19 cellular contexts compared by ENCODE assay signal in the genomic region with DNA sequence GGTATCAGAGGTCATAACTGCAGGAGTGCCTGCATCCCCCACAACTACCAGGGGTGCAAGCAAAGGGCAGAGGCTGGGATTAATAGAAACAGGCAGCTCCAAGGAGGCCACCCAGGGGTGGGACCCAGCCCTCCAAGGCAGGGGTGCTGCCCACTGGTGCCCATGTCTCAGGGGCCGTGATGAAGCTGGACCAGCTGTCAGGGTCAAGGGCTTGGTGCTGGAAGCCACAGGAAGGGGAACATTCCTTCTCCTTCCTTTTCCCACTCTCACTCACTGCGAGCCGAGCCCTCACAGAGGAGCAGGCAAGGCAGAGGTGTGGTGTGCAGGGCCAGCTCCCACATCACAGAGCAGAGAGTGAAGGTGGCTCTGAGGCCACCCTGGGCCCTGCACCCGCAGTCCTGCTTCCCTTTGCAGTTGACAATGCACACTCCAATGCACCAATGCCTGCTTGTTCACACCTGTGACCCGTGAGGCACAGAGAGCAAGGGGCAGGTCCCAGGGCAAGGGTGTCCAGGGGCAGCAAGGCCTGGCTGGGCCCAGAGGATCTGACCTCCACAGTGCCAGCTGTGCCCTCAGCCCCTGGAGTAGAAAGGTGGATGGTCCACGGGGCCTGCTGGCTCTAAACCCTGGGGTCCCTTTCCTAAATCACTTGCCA. TPM values are rescaled to one million over a fixed set of nuclear protein-coding genes. Genes with fewer than 3 reads are reported as not detected.
DNase-seq lines count a peak whose midpoint lies in the region; ATAC-seq, FAIRE-seq and TF ChIP-seq lines count a peak whose summit lies in the region.
"Had no signal": no experiment of that assay in that cellular context is flagged by ENCODE, and none has a peak within 500 bp of the region (broad histone marks: within the 10 kb centered on the region; RNA-seq: fewer than 3 reads in every experiment).

No MANE protein-coding gene starts in this region.

- ATAC-seq in Right ventricle myocardium inferior (no peak), Right ventricle myocardium superior (ENCODE audit: poor library complexity) (no peak), right lobe of liver (no peak), HepG2 (no peak)
- ATAC-seq in activated CD4-positive, CD25-positive, alpha-beta regulatory T cell treated with anti-CD3 and anti-CD28 coated beads, Interleukin-2, amount 50 U/mL, for 24 hours: no peak
- ATAC-seq: GM12878, GM23338 had no signal

- FAIRE-seq in HepG2 (lab: Jason Lieb, UNC): no peak
- no peak for FAIRE-seq in kidney (lab: Jason Lieb, UNC)
- FAIRE-seq: GM12878, GM18507 had no signal

- no peak for TF ChIP-seq RAD21 in HepG2 (CRISPR knock-in tag; IDR thresholded peaks at IDR 0.05)

- BruUV-seq in HepG2 (replicated peaks; lab: Mats Ljungman, UMichigan): no TSS peak

- in situ Hi-C loops in HepG2 (cut with HindIII; ENCODE audit: extremely low pct_ligation_motif_present, low pct_unique_long_range_greater_than_20kb): no loop called here

- no peaks in the 10 kb centered on the region for H3K27me3 ChIP-seq in right lobe of liver
- H3K27me3 ChIP-seq in HepG2 (ENCODE audit: control insufficient read depth in 1 of 2, insufficient read depth in 2 of 2, low read length in 2 of 2): peaks cover 7 to 48% of the 10 kb centered on the region in 2 experiments; a peak in 4 of 5 replicates
- no peaks in the 10 kb centered on the region for H3K27me3 ChIP-seq in vagina

- peak; percentile 42 for DNase-seq in Right ventricle myocardium inferior (ENCODE audit: missing footprints)
- no peak for DNase-seq in Right ventricle myocardium superior
- no peak for DNase-seq in right lobe of liver
- DNase-seq in HepG2 (ENCODE audit: low spot score): no peak
- DNase-seq in kidney: peak; percentile 61
- DNase-seq in vagina (ENCODE audit: extremely low spot score in 2 of 2): no peak
- no peak for DNase-seq in activated CD4-positive, alpha-beta T cell treated with anti-CD3 and anti-CD28 coated beads, Interleukin-2, amount 50 U/mL, for 4 hours
- DNase-seq: 8988T; AML-193; C1 segment of cervical spinal cord; CD4-positive, alpha-beta T cell; DMS79; H7 had no signal

- H3K9me3 ChIP-seq in right lobe of liver (no peaks in the 10 kb centered on the region), HepG2 (ENCODE audit: low read length) (no peaks in the 10 kb centered on the region), kidney (ENCODE audit: control insufficient read depth in 1 of 2, low read length in 2 of 2) (no peaks in the 10 kb centered on the region), vagina (no peaks in the 10 kb centered on the region)

- H3K36me3 ChIP-seq in right lobe of liver (peaks cover 0 to 6% (median 2%) of the 10 kb centered on the region in 4 donors), HepG2 (replicated peaks in 1 of 2; ENCODE audit: control insufficient read depth in 1 of 2, insufficient read depth in 2 of 2, low read length in 2 of 2) (no peaks in the 10 kb centered on the region), kidney (ENCODE audit: control insufficient read depth in 1 of 2, insufficient read depth in 2 of 2, low read length in 2 of 2) (no peaks in the 10 kb centered on the region), vagina (no peaks in the 10 kb centered on the region)

- no peaks in the 10 kb centered on the region for H4K20me1 ChIP-seq in HepG2 (ENCODE audit: insufficient read depth, low read length)

- TF ChIP-seq CTCF in right lobe of liver (IDR thresholded peaks at IDR 0.05) (no peak), HepG2 (CRISPR knock-in tag; IDR thresholded peaks at IDR 0.05) (no peak), kidney (IDR thresholded peaks at IDR 0.05; ENCODE audit: borderline replicate concordance, extremely low read depth, insufficient read depth) (no peak), vagina (IDR thresholded peaks at IDR 0.05) (no peak)

- no peaks in the 10 kb centered on the region for H3K79me2 ChIP-seq in HepG2 (ENCODE audit: insufficient read depth, low read length)

- TF ChIP-seq EP300 in HepG2 (IDR thresholded peaks at IDR 0.05; ENCODE audit: low read depth in 2 of 2, low read length in 2 of 2) (no peak), HepG2 (CRISPR knock-in tag; IDR thresholded peaks at IDR 0.05; ENCODE audit: borderline replicate concordance) (no peak)

- no peak overlapping the region for H2AFZ ChIP-seq in HepG2 (ENCODE audit: low read length)
- H2AFZ ChIP-seq: GM23338 had no signal

- H3K4me3 ChIP-seq in right lobe of liver (no peak overlapping the region), HepG2 (replicated peaks in 1 of 3; ENCODE audit: insufficient read depth in 1 of 3, low read depth in 2 of 3, low read length in 3 of 3) (no peak overlapping the region), kidney (ENCODE audit: low read length in 2 of 2) (no peak overlapping the region), vagina (no peak overlapping the region)
- H3K4me3 ChIP-seq: GM12878, GM23338 had no signal

- H3K4me1 ChIP-seq in right lobe of liver (peaks cover 0 to 42% (median 15%) of the 10 kb centered on the region in 4 donors), HepG2 (ENCODE audit: insufficient read depth, low read length) (peaks cover 11% of the 10 kb centered on the region), kidney (ENCODE audit: control insufficient read depth in 1 of 2, insufficient read depth in 1 of 2, low read depth in 1 of 2, low read length in 2 of 2) (no peaks in the 10 kb centered on the region), vagina (peaks cover 44% of the 10 kb centered on the region)

- WGBS in right lobe of liver (ENCODE audit: insufficient coverage, low coverage, low lambda C conversion rate, missing lambda C conversion rate): 50% methylated on average over 1 of the region's 6 CpGs
- 34% methylated on average over 5 of the region's 6 CpGs for WGBS in HepG2 (ENCODE audit: low lambda C conversion rate)

- intact Hi-C loops in Right ventricle myocardium inferior (cut with DNase I): loop anchor here (2.0 kb wide), 1 partner anchor 235 kb away; no protein-coding TSS in a partner anchor
- intact Hi-C loops in Right ventricle myocardium superior (cut with DNase I): no loop called here
- intact Hi-C loops in right lobe of liver (cut with DNase I): loop anchor here in 1 of 2 donors (5.0 kb wide), 1 partner anchor 52 kb away; a partner anchor contains a TSS
- intact Hi-C loops in HepG2 (cut with micrococcal nuclease; ENCODE audit: unreplicated experiment): no loop called here
- intact Hi-C loops in kidney (cut with DNase I): loop anchor here (5.0 kb wide), 1 partner anchor 57 kb away; no protein-coding TSS in a partner anchor
- intact Hi-C loops in vagina (cut with DNase I): loop anchor here (10.0 kb wide), 1 partner anchor 229 kb away; no protein-coding TSS in a partner anchor

- POLR2A ChIA-PET in HepG2 (lab: Yijun Ruan, JAX): no interaction called here

- H3K27ac ChIP-seq in right lobe of liver: peak overlapping the region in 2 of 3 donors; percentile 47 to 97
- no peak overlapping the region for H3K27ac ChIP-seq in HepG2 (ENCODE audit: extremely low read length, insufficient read depth, low read length)
- no peak overlapping the region for H3K27ac ChIP-seq in kidney (ENCODE audit: low read depth in 2 of 2, low read length in 2 of 2)
- peak overlapping the region; percentile 58 for H3K27ac ChIP-seq in vagina
- H3K27ac ChIP-seq: HL-60 had no signal

- CTCF ChIA-PET in HepG2 (lab: Yijun Ruan, JAX; ENCODE audit: low intra/inter-chr PET ratio, low total read pairs): no interaction called here

- TF ChIP-seq POLR2A in right lobe of liver (IDR thresholded peaks at IDR 0.05) (no peak), HepG2 (IDR thresholded peaks at IDR 0.05; ENCODE audit: insufficient read depth in 1 of 2, low read depth in 2 of 2, low read length in 2 of 2) (no peak), vagina (IDR thresholded peaks at IDR 0.05) (no peak)

- no peak overlapping the region for H3K9ac ChIP-seq in HepG2 (ENCODE audit: insufficient read depth, low read depth, low read length)
- no peak overlapping the region for H3K9ac ChIP-seq in kidney (ENCODE audit: low read length in 2 of 2)

- H3K4me2 ChIP-seq in HepG2 (ENCODE audit: low read depth, low read length): no peak overlapping the region
- H3K4me2 ChIP-seq: GM23338 had no signal

RNA-seq across cellular contexts. Expression of a gene that starts 28.7 kb away (rescaled TPM):
- total RNA-seq in Right ventricle myocardium inferior (79.0 TPM), Right ventricle myocardium superior (80.9 TPM), right lobe of liver (10 to 100 TPM; 20.8 to 52.8 (median 35.1) TPM), HepG2 (2016; rRNA removed; fragmentation: Illumina TruSeq; extraction: Trizol) (not detected in 2 replicates), kidney (9.6 TPM), vagina (34.6 TPM)
- not detected in 2 replicates for total RNA-seq in HepG2 (2016; cell fraction: cytosol; rRNA removed; fragmentation: Illumina TruSeq; extraction: Trizol; ENCODE audit: low read depth)
- not detected in 2 replicates for total RNA-seq in HepG2 (2016; cell fraction: insoluble cytoplasmic fraction; rRNA removed; fragmentation: Illumina TruSeq; extraction: Trizol)
- not detected in 2 replicates for total RNA-seq in HepG2 (2016; cell fraction: membrane; rRNA removed; fragmentation: Illumina TruSeq; extraction: Trizol)
- total RNA-seq in HepG2 (2016; cell fraction: nucleus; rRNA removed; fragmentation: Illumina TruSeq; extraction: Trizol): not detected in 2 replicates
- polyA plus RNA-seq in HepG2 (2011; rRNA removed) (0.12 and 0.27 TPM in 2 replicates), kidney (ENCODE audit: insufficient read depth, low read depth, low replicate concordance) (4.6 TPM)
- polyA plus RNA-seq in HepG2 (2011; cell fraction: cytosol; rRNA removed): 0.10 TPM in 1 of 2 replicates, not detected in the other
- 0.88 and 1.00 TPM in 2 replicates for polyA plus RNA-seq in HepG2 (2011; cell fraction: nucleus; rRNA removed)
- polyA plus RNA-seq in HepG2 (2012): 0.17 and 0.28 TPM in 2 replicates
- not detected in 2 replicates for polyA plus RNA-seq in HepG2 (2016; cell fraction: cytosol; fragmentation: Illumina TruSeq; extraction: Trizol; ENCODE audit: low read depth)
- polyA plus RNA-seq in HepG2 (2016; cell fraction: insoluble cytoplasmic fraction; fragmentation: Illumina TruSeq; extraction: Trizol; ENCODE audit: low read depth): not detected in 2 replicates
- not detected in 2 replicates for polyA plus RNA-seq in HepG2 (2016; cell fraction: membrane; fragmentation: Illumina TruSeq; extraction: Trizol; ENCODE audit: low read depth)
- polyA plus RNA-seq in HepG2 (2016; cell fraction: nucleus; fragmentation: Illumina TruSeq; extraction: Trizol; ENCODE audit: insufficient read depth, low read depth): not detected in 2 replicates
- polyA minus RNA-seq in HepG2 (2011; rRNA and poly(A)+ RNA removed; ENCODE audit: low replicate concordance): 1.0 TPM in 1 of 2 replicates, not detected in the other
- not detected in 2 replicates for polyA minus RNA-seq in HepG2 (2011; cell fraction: cytosol; rRNA and poly(A)+ RNA removed)
- not detected in 2 replicates for polyA minus RNA-seq in HepG2 (2011; cell fraction: nucleus; rRNA and poly(A)+ RNA removed)

RNA-seq across cellular contexts. Expression of a gene that starts 50.6 kb away (rescaled TPM):
- not detected for total RNA-seq in Right ventricle myocardium inferior
- not detected for total RNA-seq in Right ventricle myocardium superior
- total RNA-seq in right lobe of liver: not detected
- total RNA-seq in HepG2 (2016; rRNA removed; fragmentation: Illumina TruSeq; extraction: Trizol): not detected in 2 replicates
- not detected in 2 replicates for total RNA-seq in HepG2 (2016; cell fraction: cytosol; rRNA removed; fragmentation: Illumina TruSeq; extraction: Trizol; ENCODE audit: low read depth)
- not detected in 2 replicates for total RNA-seq in HepG2 (2016; cell fraction: insoluble cytoplasmic fraction; rRNA removed; fragmentation: Illumina TruSeq; extraction: Trizol)
- not detected in 2 replicates for total RNA-seq in HepG2 (2016; cell fraction: membrane; rRNA removed; fragmentation: Illumina TruSeq; extraction: Trizol)
- total RNA-seq in HepG2 (2016; cell fraction: nucleus; rRNA removed; fragmentation: Illumina TruSeq; extraction: Trizol): not detected in 2 replicates
- polyA plus RNA-seq in HepG2 (2011; rRNA removed): not detected in 2 replicates
- polyA plus RNA-seq in HepG2 (2011; cell fraction: cytosol; rRNA removed): not detected in 2 replicates
- not detected in 2 replicates for polyA plus RNA-seq in HepG2 (2011; cell fraction: nucleus; rRNA removed)
- not detected in 2 replicates for polyA plus RNA-seq in HepG2 (2012)
- polyA plus RNA-seq in HepG2 (2016; cell fraction: cytosol; fragmentation: Illumina TruSeq; extraction: Trizol; ENCODE audit: low read depth): not detected in 2 replicates
- not detected in 2 replicates for polyA plus RNA-seq in HepG2 (2016; cell fraction: insoluble cytoplasmic fraction; fragmentation: Illumina TruSeq; extraction: Trizol; ENCODE audit: low read depth)
- polyA plus RNA-seq in HepG2 (2016; cell fraction: membrane; fragmentation: Illumina TruSeq; extraction: Trizol; ENCODE audit: low read depth): not detected in 2 replicates
- polyA plus RNA-seq in HepG2 (2016; cell fraction: nucleus; fragmentation: Illumina TruSeq; extraction: Trizol; ENCODE audit: insufficient read depth, low read depth): not detected in 2 replicates
- polyA minus RNA-seq in HepG2 (2011; rRNA and poly(A)+ RNA removed; ENCODE audit: low replicate concordance): not detected in 2 replicates
- not detected in 2 replicates for polyA minus RNA-seq in HepG2 (2011; cell fraction: cytosol; rRNA and poly(A)+ RNA removed)
- not detected in 2 replicates for polyA minus RNA-seq in HepG2 (2011; cell fraction: nucleus; rRNA and poly(A)+ RNA removed)
- not detected for total RNA-seq in kidney
- not detected for polyA plus RNA-seq in kidney (ENCODE audit: insufficient read depth, low read depth, low replicate concordance)
- total RNA-seq in vagina: not detected
- total RNA-seq: CD4-positive, alpha-beta T cell; G401; GM12878; GM23338; H7 had no signal
- polyA plus RNA-seq: GM12878, GM23338 had no signal

Comparison
In these comparisons a context has a peak if more than half of its experiments do, and no peak if none do; other contexts are left out.
1. DNase-seq: peak in Right ventricle myocardium inferior (single experiment) and kidney (single experiment); none in Right ventricle myocardium superior (single experiment), right lobe of liver (0 of 3), HepG2 (single experiment), vagina (0 of 2) and activated CD4-positive, alpha-beta T cell treated with anti-CD3 and anti-CD28 coated beads, Interleukin-2, amount 50 U/mL, for 4 hours (0 of 2).
2. H3K27ac ChIP-seq: peak in right lobe of liver (2 of 3) and vagina (single experiment); none in HepG2 (single experiment) and kidney (0 of 2).
3. RNA of a gene that starts 28.7 kb away (total RNA-seq): 80.9 TPM in Right ventricle myocardium superior (single experiment), 79.0 TPM in Right ventricle myocardium inferior (single experiment), 20.8 to 52.8 TPM in right lobe of liver, 34.6 TPM in vagina (single experiment) and 9.6 TPM in kidney (single experiment); not detected in HepG2; every median in the first group is over 10 times any median in the second.
4. intact Hi-C loops: an anchor here in Right ventricle myocardium inferior (2.0 kb wide), kidney (5.0 kb wide) and vagina (10.0 kb wide); none called in Right ventricle myocardium superior and HepG2.